9 cellular contexts compared by ENCODE assay signal in genomic region chr15:98776607-98777281, GRCh38.
DNase-seq lines count a peak whose midpoint lies in the region; ATAC-seq, FAIRE-seq and TF ChIP-seq lines count a peak whose summit lies in the region.
"Had no signal": no experiment of that assay in that cellular context is flagged by ENCODE, and none has a peak within 500 bp of the region (broad histone marks: within the 10 kb centered on the region; RNA-seq: fewer than 3 reads in every experiment).

No MANE protein-coding gene starts in this region.

- H3K27me3 Mint-ChIP-seq in naive thymus-derived CD4-positive, alpha-beta T cell: peaks cover 0 to 3% (median 0%) of the 10 kb centered on the region in 5 donors

- peaks cover 34% of the 10 kb centered on the region for H3K4me1 ChIP-seq in BE2C
- H3K4me1 ChIP-seq in KMS-11 (ENCODE audit: low read depth, poor library complexity, severe bottlenecking): peaks cover 76% of the 10 kb centered on the region
- peaks cover 24% of the 10 kb centered on the region for H3K4me1 ChIP-seq in GM12878 (ENCODE audit: control insufficient read depth, insufficient read depth, low read length)
- peaks cover 0 to 25% of the 10 kb centered on the region in 2 donors for H3K4me1 ChIP-seq in naive thymus-derived CD4-positive, alpha-beta T cell (ENCODE audit: control insufficient read depth in 2 of 2, insufficient read depth in 2 of 2, low read length in 2 of 2)

- TF ChIP-seq RAD21 in GM12878 (IDR thresholded peaks at IDR 0.05; ENCODE audit: insufficient read depth, low read depth, low read length): no peak

- H3K9me3 ChIP-seq in BE2C (no peaks in the 10 kb centered on the region), GM12878 (replicated peaks; ENCODE audit: control insufficient read depth, insufficient read depth, low read length) (no peaks in the 10 kb centered on the region)
- no peaks in the 10 kb centered on the region for H3K9me3 ChIP-seq in naive thymus-derived CD4-positive, alpha-beta T cell (ENCODE audit: control insufficient read depth in 2 of 3, low read length in 3 of 3)

- H3K9me3 Mint-ChIP-seq in naive thymus-derived CD4-positive, alpha-beta T cell: no peaks in the 10 kb centered on the region

- H3K27ac ChIP-seq in KMS-11 (peak overlapping the region; percentile 96), GM12878 (ENCODE audit: control insufficient read depth, insufficient read depth) (peak overlapping the region; percentile 55), coronary artery (no peak overlapping the region)
- no peak overlapping the region for H3K27ac ChIP-seq in naive thymus-derived CD4-positive, alpha-beta T cell (ENCODE audit: low read depth, low read length)

- H3K27me3 ChIP-seq in BE2C: no peaks in the 10 kb centered on the region
- H3K27me3 ChIP-seq in KMS-11 (ENCODE audit: insufficient read depth, low read depth): no peaks in the 10 kb centered on the region
- H3K27me3 ChIP-seq in GM12878 (replicated peaks in 1 of 2; ENCODE audit: control insufficient read depth in 2 of 2, insufficient read depth in 2 of 2, low read length in 1 of 2): no peaks in the 10 kb centered on the region; a peak in 1 of 4 replicates
- H3K27me3 ChIP-seq in naive thymus-derived CD4-positive, alpha-beta T cell (ENCODE audit: control insufficient read depth in 2 of 2, insufficient read depth in 2 of 2, low read length in 2 of 2): no peaks in the 10 kb centered on the region

- FAIRE-seq in GM12878 (lab: Jason Lieb, UNC): no peak
- FAIRE-seq: endometrium had no signal

- RAD21 ChIA-PET in GM12878 (lab: Charles Lee; ENCODE audit: unreplicated experiment): interaction anchor here (1.9 to 6.3 kb wide), 3 partner anchors 283 to 314 kb away, joined by 5 to 53 read pairs (median 7); no protein-coding TSS in a partner anchor

- intact Hi-C loops in GM12878 (cut with micrococcal nuclease; ENCODE audit: unreplicated experiment): loop anchor here (5.0 kb wide), 5 partner anchors 119 to 436 kb away; no protein-coding TSS in a partner anchor
- intact Hi-C loops in naive thymus-derived CD4-positive, alpha-beta T cell (cut with micrococcal nuclease): no loop called here

- POLR2A ChIA-PET in GM12878 (lab: Charles Lee): no interaction called here
- POLR2A ChIA-PET in naive thymus-derived CD4-positive, alpha-beta T cell (lab: Charles Lee): no interaction called here

- no peak for TF ChIP-seq POLR2A in GM12878 (IDR thresholded peaks at IDR 0.05; ENCODE audit: low read depth, low read length)

- peak overlapping the region; percentile 65 for H3K4me2 ChIP-seq in KMS-11
- peak overlapping the region; percentile 69 for H3K4me2 ChIP-seq in GM12878 (ENCODE audit: control insufficient read depth, insufficient read depth)

- no TSS peak for BruUV-seq in GM12878 (replicated peaks; lab: Mats Ljungman, UMichigan)

- H2AFZ ChIP-seq in KMS-11 (ENCODE audit: low read depth) (peak overlapping the region; percentile 27; the same call in 1 of the 2 replicates), GM12878 (ENCODE audit: control insufficient read depth, low read depth, low read length) (peak overlapping the region; percentile 20)

- no peaks in the 10 kb centered on the region for H4K20me1 ChIP-seq in KMS-11 (ENCODE audit: insufficient read depth)
- no peaks in the 10 kb centered on the region for H4K20me1 ChIP-seq in GM12878 (ENCODE audit: control insufficient read depth, insufficient read depth)

- H3K36me3 ChIP-seq in BE2C (no peaks in the 10 kb centered on the region; the same call in 1 of the 2 replicates), KMS-11 (ENCODE audit: insufficient read depth) (no peaks in the 10 kb centered on the region), GM12878 (ENCODE audit: control insufficient read depth in 2 of 2, insufficient read depth in 2 of 2, low read length in 1 of 2) (no peaks in the 10 kb centered on the region)
- H3K36me3 ChIP-seq in naive thymus-derived CD4-positive, alpha-beta T cell (ENCODE audit: control insufficient read depth in 2 of 3, insufficient read depth in 3 of 3, low read length in 3 of 3): no peaks in the 10 kb centered on the region

- SMC1A ChIA-PET in GM12878 (lab: Charles Lee; ENCODE audit: uncharacterized antibody, unreplicated experiment): interaction anchor here (0.6 to 4.9 kb wide), 5 partner anchors 14 to 299 kb away, joined by 3 to 40 read pairs (median 3); no protein-coding TSS in a partner anchor

- H3K79me2 ChIP-seq in KMS-11 (ENCODE audit: insufficient read depth, low read depth) (peaks cover 56% of the 10 kb centered on the region), GM12878 (ENCODE audit: control insufficient read depth, insufficient read depth, low read length) (no peaks in the 10 kb centered on the region)

- ATAC-seq in GM19455 (IDR thresholded peaks at IDR 0.05; ENCODE audit: unreplicated experiment) (peak; percentile 47), GM12878 (peak; percentile 85)
- ATAC-seq in naive thymus-derived CD4-positive, alpha-beta T cell: peak; percentile 58

- WGBS in GM12878 (ENCODE audit: insufficient coverage, insufficient replicate concordance, low lambda C conversion rate, missing lambda C conversion rate): 41% methylated on average over 16 of the region's 16 CpGs

- H3K36me3 Mint-ChIP-seq in naive thymus-derived CD4-positive, alpha-beta T cell: no peaks in the 10 kb centered on the region

- CTCF ChIA-PET in GM12878 (lab: Yijun Ruan, JAX): interaction anchor here (1.9 to 7.1 kb wide), 3 partner anchors 106 to 301 kb away, joined by 6 to 119 read pairs (median 60); no protein-coding TSS in a partner anchor
- CTCF ChIA-PET in naive thymus-derived CD4-positive, alpha-beta T cell (lab: Charles Lee): interaction anchor here (0.5 kb wide), 1 partner anchor 16 kb away, joined by 3 read pairs; no protein-coding TSS in a partner anchor

- peak overlapping the region; percentile 32 to 83 (median 72) for H3K4me3 Mint-ChIP-seq in naive thymus-derived CD4-positive, alpha-beta T cell

- TF ChIP-seq CTCF in BE2C (IDR thresholded peaks at IDR 0.05; ENCODE audit: low read depth, low read length) (no peak), KMS-11 (conservative IDR thresholded peaks at IDR 0.05; ENCODE audit: low read depth, low read length) (no peak), GM12878 (IDR thresholded peaks at IDR 0.05 in 2 of 3, conservative IDR thresholded peaks at IDR 0.05 in 1 of 3; ENCODE audit: control insufficient read depth in 2 of 3, extremely low read depth in 1 of 3, insufficient read depth in 1 of 3, low read depth in 3 of 3, low read length in 3 of 3) (no peak), coronary artery (IDR thresholded peaks at IDR 0.05) (no peak)

- H3K4me3 ChIP-seq in BE2C (ENCODE audit: low read depth, low read length) (no peak overlapping the region), KMS-11 (IDR thresholded peaks at IDR 0.05; ENCODE audit: insufficient read depth, low read depth, low read length) (no peak overlapping the region), GM12878 (no peak overlapping the region), coronary artery (no peak overlapping the region)
- H3K4me3 ChIP-seq in naive thymus-derived CD4-positive, alpha-beta T cell (ENCODE audit: low read length): no peak overlapping the region

- in situ Hi-C loops in GM12878 (cut with MboI): loop anchor here (5.0 to 10.0 kb wide), 2 partner anchors 301 to 438 kb away; no protein-coding TSS in a partner anchor

- H3K9ac ChIP-seq in KMS-11: peak overlapping the region; percentile 60
- H3K9ac ChIP-seq in GM12878 (ENCODE audit: control insufficient read depth, insufficient read depth, low read length): no peak overlapping the region; the same call in 1 of the 2 replicates

- peak; percentile 51 for DNase-seq in BE2C
- peak; percentile 67 for DNase-seq in GM12878 (ENCODE audit: low read depth, low spot score)
- DNase-seq in naive thymus-derived CD4-positive, alpha-beta T cell: peak in 7 of 9 donors; percentile 7 to 26 (median 18)
- no peak for DNase-seq in coronary artery (ENCODE audit: low spot score)
- DNase-seq in C1 segment of cervical spinal cord (lab: John Stamatoyannopoulos, UW): no peak
- no peak for DNase-seq in putamen (ENCODE audit: low spot score)

- H3K4me1 Mint-ChIP-seq in naive thymus-derived CD4-positive, alpha-beta T cell: peaks cover 26 to 83% (median 68%) of the 10 kb centered on the region in 7 donors

- H3K27ac Mint-ChIP-seq in naive thymus-derived CD4-positive, alpha-beta T cell: peak overlapping the region; percentile 22 to 90 (median 76)

- peak; percentile 18 to 70; a peak in 2 of 4 replicates for TF ChIP-seq EP300 in GM12878 (IDR thresholded peaks at IDR 0.05; ENCODE audit: borderline replicate concordance in 1 of 2, control insufficient read depth in 1 of 2, low read depth in 2 of 2, low read length in 2 of 2)

TF ChIP-seq in GM12878, 131 proteins besides CTCF, POLR2A, EP300 and RAD21 (continues in another document):
- no peak for TF ChIP-seq ZNF207 (IDR thresholded peaks at IDR 0.05; ENCODE audit: borderline replicate concordance)
- TF ChIP-seq NKRF (conservative IDR thresholded peaks at IDR 0.05): no peak
- TF ChIP-seq DPF2 (IDR thresholded peaks at IDR 0.05): no peak
- TF ChIP-seq IRF3 (IDR thresholded peaks at IDR 0.05): no peak
- TF ChIP-seq CHD2 (IDR thresholded peaks at IDR 0.05; ENCODE audit: borderline replicate concordance, low read depth, low read length): no peak
- no peak for TF ChIP-seq HDAC2 (IDR thresholded peaks at IDR 0.05)
- TF ChIP-seq NRF1 (conservative IDR thresholded peaks at IDR 0.05; ENCODE audit: low read depth, low read length): no peak
- peak; percentile 92 to 93 for TF ChIP-seq IKZF2 (IDR thresholded peaks at IDR 0.05)

Comparison
In these comparisons a context has a peak if more than half of its experiments do, and no peak if none do; other contexts are left out.
1. DNase-seq: peak in BE2C (single experiment), GM12878 (single experiment) and naive thymus-derived CD4-positive, alpha-beta T cell (7 of 9); none in coronary artery (single experiment), C1 segment of cervical spinal cord (0 of 14) and putamen (single experiment).
2. H3K27ac ChIP-seq: peak in KMS-11 (single experiment) and GM12878 (single experiment); none in naive thymus-derived CD4-positive, alpha-beta T cell (single experiment) and coronary artery (0 of 2).
3. Peak in every context shown above with its lines, with median percentiles within 50 percentile points of each other: ATAC-seq.